8 cellular contexts compared by ENCODE assay signal in the genomic region with DNA sequence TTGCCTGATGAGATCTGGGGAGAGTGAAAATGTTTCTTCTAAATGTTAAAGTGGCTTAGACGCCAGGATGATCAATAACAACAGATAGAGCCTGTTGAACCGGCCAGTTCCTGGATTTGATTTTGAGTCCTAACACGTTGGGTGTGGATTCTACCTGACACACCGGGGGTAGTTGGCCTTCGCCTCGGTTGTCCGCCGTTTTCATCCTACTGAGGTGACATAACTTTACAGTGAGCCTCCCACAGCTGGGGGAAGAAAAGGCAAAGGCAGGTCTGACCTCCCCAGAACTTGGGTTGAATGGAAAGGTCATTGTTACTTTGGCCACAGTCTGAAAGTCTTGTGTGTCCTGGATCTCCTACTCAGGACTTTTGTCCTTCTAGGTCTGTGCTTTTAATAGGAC. TPM values are rescaled to one million over a fixed set of nuclear protein-coding genes. Genes with fewer than 3 reads are reported as not detected.
A peak's percentile ranks its signal among the peaks of the same experiment; 100 is the strongest.
DNase-seq lines count a peak whose midpoint lies in the region; ATAC-seq and TF ChIP-seq lines count a peak whose summit lies in the region.

No MANE protein-coding gene starts in this region.

- peak overlapping the region in 1 of 2 donors; percentile 92 for H3K27ac Mint-ChIP-seq in effector memory CD8-positive, alpha-beta T cell
- peak overlapping the region; percentile 98 for H3K27ac Mint-ChIP-seq in neural crest cell (ENCODE audit: unreplicated experiment)

- ATAC-seq in effector memory CD8-positive, alpha-beta T cell (replicated peaks), result no peak
- ATAC-seq in HG03025 (IDR thresholded peaks at IDR 0.05; ENCODE audit: low FRiP score, unreplicated experiment) (no peak), HG03135 (IDR thresholded peaks at IDR 0.05; ENCODE audit: unreplicated experiment) (no peak)

- peaks cover 0 to 7% (median 4%) of the 10 kb centered on the region in 11 experiments; a peak in 10 of 22 replicates for H3K9me3 ChIP-seq in BLaER1 treated with 17β-estradiol and CSF1 and Interleukin-3, amounts not matched to agents 10 nM and 100 nM (replicated peaks in 1 of 11)

- peaks cover 0 to 61% (median 45%) of the 10 kb centered on the region in 11 experiments; a peak in 16 of 22 replicates for H4K20me1 ChIP-seq in BLaER1 treated with 17β-estradiol and CSF1 and Interleukin-3, amounts not matched to agents 10 nM and 100 nM

- H3K4me3 Mint-ChIP-seq in effector memory CD8-positive, alpha-beta T cell, result peak overlapping the region; percentile 90 to 95
- H3K4me3 Mint-ChIP-seq in neural crest cell, result peak overlapping the region; percentile 99

- H3K4me1 ChIP-seq in BLaER1 treated with 17β-estradiol and CSF1 and Interleukin-3, amounts not matched to agents 10 nM and 100 nM, result peaks cover 23 to 57% (median 35%) of the 10 kb centered on the region in 10 experiments

- no peak for TF ChIP-seq POLR2A in NB4 (IDR thresholded peaks at IDR 0.05; ENCODE audit: extremely low read depth, insufficient read length)

- H3K9me3 Mint-ChIP-seq in effector memory CD8-positive, alpha-beta T cell, result no peaks in the 10 kb centered on the region
- H3K9me3 Mint-ChIP-seq in neural crest cell, result no peaks in the 10 kb centered on the region

- peak overlapping the region; percentile 83 to 98 (median 90) for H3K4me2 ChIP-seq in BLaER1 treated with 17β-estradiol and CSF1 and Interleukin-3, amounts not matched to agents 10 nM and 100 nM

- peak overlapping the region; percentile 80 to 95 (median 88) for H3K4me3 ChIP-seq in BLaER1 treated with 17β-estradiol and CSF1 and Interleukin-3, amounts not matched to agents 10 nM and 100 nM
- H3K4me3 ChIP-seq in NB4 (ENCODE audit: low read depth, low read length), result peak overlapping the region; percentile 84

- peaks cover 40 to 54% (median 50%) of the 10 kb centered on the region in 11 experiments for H3K36me3 ChIP-seq in BLaER1 treated with 17β-estradiol and CSF1 and Interleukin-3, amounts not matched to agents 10 nM and 100 nM

- DNase-seq in NB4 (ENCODE audit: low read depth), result no peak
- DNase-seq in effector memory CD8-positive, alpha-beta T cell, result no peak
- no peak for DNase-seq in neural crest cell (ENCODE audit: low read depth, low spot score)
- DNase-seq in medulla oblongata (ENCODE audit: extremely low spot score), result no peak
- DNase-seq in globus pallidus (ENCODE audit: low spot score), result no peak

- H3K27me3 ChIP-seq in BLaER1 treated with 17β-estradiol and CSF1 and Interleukin-3, amounts not matched to agents 10 nM and 100 nM, result no peaks in the 10 kb centered on the region

- H3K27me3 Mint-ChIP-seq in effector memory CD8-positive, alpha-beta T cell, result no peaks in the 10 kb centered on the region
- peaks cover 9% of the 10 kb centered on the region for H3K27me3 Mint-ChIP-seq in neural crest cell (ENCODE audit: low read depth)

- no peak for TF ChIP-seq CTCF in NB4 (IDR thresholded peaks at IDR 0.05; ENCODE audit: low read depth, low read length)
- TF ChIP-seq CTCF in neural crest cell (conservative IDR thresholded peaks at IDR 0.05), result no peak

- H3K4me1 Mint-ChIP-seq in effector memory CD8-positive, alpha-beta T cell (ENCODE audit: low read depth in 2 of 2), result peaks cover 14 to 22% of the 10 kb centered on the region in 2 donors
- peaks cover 39% of the 10 kb centered on the region for H3K4me1 Mint-ChIP-seq in neural crest cell

- H3K9ac ChIP-seq in BLaER1 treated with 17β-estradiol and CSF1 and Interleukin-3, amounts not matched to agents 10 nM and 100 nM, result peak overlapping the region; percentile 91 to 100 (median 94)

- H3K27ac ChIP-seq in BLaER1 treated with 17β-estradiol and CSF1 and Interleukin-3, amounts not matched to agents 10 nM and 100 nM, result peak overlapping the region; percentile 79 to 99 (median 93)

- H3K36me3 Mint-ChIP-seq in effector memory CD8-positive, alpha-beta T cell (ENCODE audit: insufficient read depth), result peaks cover 18% of the 10 kb centered on the region
- peaks cover 33% of the 10 kb centered on the region for H3K36me3 Mint-ChIP-seq in neural crest cell (ENCODE audit: low read depth)

RNA-seq across cellular contexts. Expression of a gene that starts 1.1 kb away (rescaled TPM):
- total RNA-seq in neural crest cell, result 484 and 496 TPM in 2 replicates

RNA-seq across cellular contexts. Expression of a gene that starts 30.2 kb away (rescaled TPM):
- total RNA-seq in neural crest cell, result 25.9 and 26.9 TPM in 2 replicates

RNA-seq across cellular contexts. Expression of a gene that starts 49.8 kb away (rescaled TPM):
- 1.2 and 1.3 TPM in 2 replicates for total RNA-seq in neural crest cell
